1 cellular context compared by ENCODE assay signal in genomic region chr10:50739618-50740350, GRCh38.
A peak's percentile ranks its signal among the peaks of the same experiment; 100 is the strongest.
TF ChIP-seq lines count a peak whose summit lies in the region.

ASAH2B (plus strand) TSS chr10:50739936; CDS start chr10:50745131, 5,195 bp downstream.

TF ChIP-seq in K562, 482 proteins besides CTCF, POLR2A, EP300 and RAD21 (continued from another document and continues in another):
- peak; percentile 74; the same call in 1 of the 2 replicates for TF ChIP-seq THAP7 (CRISPR knock-in tag; IDR thresholded peaks at IDR 0.05)
- no peak for TF ChIP-seq KDM2B (CRISPR knock-in tag; IDR thresholded peaks at IDR 0.05)
- TF ChIP-seq ATF1 (CRISPR knock-in tag; IDR thresholded peaks at IDR 0.05) = peak; percentile 73
- TF ChIP-seq ATF1 (tag; IDR thresholded peaks at IDR 0.05) = peak; percentile 88
- TF ChIP-seq, protein P1, sequence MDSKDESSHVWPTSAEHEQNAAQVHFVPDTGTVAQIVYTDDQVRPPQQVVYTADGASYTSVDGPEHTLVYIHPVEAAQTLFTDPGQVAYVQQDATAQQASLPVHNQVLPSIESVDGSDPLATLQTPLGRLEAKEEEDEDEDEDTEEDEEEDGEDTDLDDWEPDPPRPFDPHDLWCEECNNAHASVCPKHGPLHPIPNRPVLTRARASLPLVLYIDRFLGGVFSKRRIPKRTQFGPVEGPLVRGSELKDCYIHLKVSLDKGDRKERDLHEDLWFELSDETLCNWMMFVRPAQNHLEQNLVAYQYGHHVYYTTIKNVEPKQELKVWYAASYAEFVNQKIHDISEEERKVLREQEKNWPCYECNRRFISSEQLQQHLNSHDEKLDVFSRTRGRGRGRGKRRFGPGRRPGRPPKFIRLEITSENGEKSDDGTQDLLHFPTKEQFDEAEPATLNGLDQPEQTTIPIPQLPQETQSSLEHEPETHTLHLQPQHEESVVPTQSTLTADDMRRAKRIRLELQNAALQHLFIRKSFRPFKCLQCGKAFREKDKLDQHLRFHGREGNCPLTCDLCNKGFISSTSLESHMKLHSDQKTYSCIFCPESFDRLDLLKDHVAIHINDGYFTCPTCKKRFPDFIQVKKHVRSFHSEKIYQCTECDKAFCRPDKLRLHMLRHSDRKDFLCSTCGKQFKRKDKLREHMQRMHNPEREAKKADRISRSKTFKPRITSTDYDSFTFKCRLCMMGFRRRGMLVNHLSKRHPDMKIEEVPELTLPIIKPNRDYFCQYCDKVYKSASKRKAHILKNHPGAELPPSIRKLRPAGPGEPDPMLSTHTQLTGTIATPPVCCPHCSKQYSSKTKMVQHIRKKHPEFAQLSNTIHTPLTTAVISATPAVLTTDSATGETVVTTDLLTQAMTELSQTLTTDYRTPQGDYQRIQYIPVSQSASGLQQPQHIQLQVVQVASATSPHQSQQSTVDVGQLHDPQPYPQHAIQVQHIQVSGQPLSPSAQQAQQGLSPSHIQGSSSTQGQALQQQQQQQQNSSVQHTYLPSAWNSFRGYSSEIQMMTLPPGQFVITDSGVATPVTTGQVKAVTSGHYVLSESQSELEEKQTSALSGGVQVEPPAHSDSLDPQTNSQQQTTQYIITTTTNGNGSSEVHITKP (IDR thresholded peaks at IDR 0.05; ENCODE audit: partially characterized antibody) = no peak
- TF ChIP-seq WHSC1 (IDR thresholded peaks at IDR 0.05; ENCODE audit: low read length) = no peak
- TF ChIP-seq E2F3 (CRISPR knock-in tag; IDR thresholded peaks at IDR 0.05) = 0 out of 2 replicates have a peak, but pooled peaks have one; percentile 48
- TF ChIP-seq ETV5 (CRISPR knock-in tag; IDR thresholded peaks at IDR 0.05; ENCODE audit: low read depth) = 0 out of 2 replicates have a peak, but pooled peaks have one; percentile 37
- TF ChIP-seq ESRRB (CRISPR knock-in tag; IDR thresholded peaks at IDR 0.05; ENCODE audit: borderline replicate concordance) = no peak
- TF ChIP-seq ZEB2 (IDR thresholded peaks at IDR 0.05) = peak; percentile 75
- TF ChIP-seq MECOM (CRISPR knock-in tag; IDR thresholded peaks at IDR 0.05) = no peak
- TF ChIP-seq HNRNPK (IDR thresholded peaks at IDR 0.05; ENCODE audit: low read depth, low read length, poor library complexity, severe bottlenecking) = no peak
- peak; percentile 48; the same call in 1 of the 2 replicates for TF ChIP-seq SOX6 (IDR thresholded peaks at IDR 0.05)
- TF ChIP-seq GTF2F1 (IDR thresholded peaks at IDR 0.05; ENCODE audit: low read depth, low read length) = no peak
- 0 out of 2 replicates have a peak, but pooled peaks have one; percentile 27 for TF ChIP-seq HIVEP1 (CRISPR knock-in tag; IDR thresholded peaks at IDR 0.05)
- TF ChIP-seq CEBPB (tag; IDR thresholded peaks at IDR 0.05) = no peak
- no peak for TF ChIP-seq ZC3H11A (IDR thresholded peaks at IDR 0.05; ENCODE audit: low read depth, low read length)
- TF ChIP-seq ZNF175 (CRISPR knock-in tag; IDR thresholded peaks at IDR 0.05; ENCODE audit: low read depth) = 0 out of 2 replicates have a peak, but pooled peaks have one; percentile 2
- 0 out of 2 replicates have a peak, but pooled peaks have one; percentile 39 for TF ChIP-seq RB1 (IDR thresholded peaks at IDR 0.05; ENCODE audit: low read depth)
- TF ChIP-seq HDAC6 (IDR thresholded peaks at IDR 0.05; ENCODE audit: low read depth, low read length) = no peak
- no peak for TF ChIP-seq THAP12 (CRISPR knock-in tag; IDR thresholded peaks at IDR 0.05)
- TF ChIP-seq SREBF2 (CRISPR knock-in tag; IDR thresholded peaks at IDR 0.05) = no peak
- no peak for TF ChIP-seq FUS (optimal IDR thresholded peaks at IDR 0.05; ENCODE audit: low read depth, low read length)
- 0 out of 4 replicates have a peak, but pooled peaks of 1 of the 2 experiments have one; percentile 49 for TF ChIP-seq BCLAF1 (IDR thresholded peaks at IDR 0.05; ENCODE audit: borderline replicate concordance in 1 of 2, control insufficient read depth in 1 of 2, low read depth in 2 of 2, low read length in 1 of 2)
- peak; percentile 59 for TF ChIP-seq RFX1 (IDR thresholded peaks at IDR 0.05)
- peak; percentile 87; the same call in 1 of the 2 replicates for TF ChIP-seq SRSF1 (IDR thresholded peaks at IDR 0.05; ENCODE audit: low read depth, low read length)
- peak; percentile 10 for TF ChIP-seq NEUROD1 (IDR thresholded peaks at IDR 0.05; ENCODE audit: borderline replicate concordance, low read depth, low read length, partially characterized antibody)
- no peak for TF ChIP-seq ZNF609 (CRISPR knock-in tag; IDR thresholded peaks at IDR 0.05; ENCODE audit: borderline replicate concordance)
- TF ChIP-seq C11orf30 (IDR thresholded peaks at IDR 0.05; ENCODE audit: low read depth) = peak; percentile 96
- TF ChIP-seq NFRKB (IDR thresholded peaks at IDR 0.05; ENCODE audit: low read depth) = 0 out of 2 replicates have a peak, but pooled peaks have one; percentile 58
- no peak for TF ChIP-seq SMARCB1 (IDR thresholded peaks at IDR 0.05; ENCODE audit: insufficient read length, low read depth)
- peak; percentile 64 to 76; a peak in 2 of 4 replicates for TF ChIP-seq MAZ (CRISPR knock-in tag; conservative IDR thresholded peaks at IDR 0.05 in 1 of 2, IDR thresholded peaks at IDR 0.05 in 1 of 2)
- TF ChIP-seq, protein P2, sequence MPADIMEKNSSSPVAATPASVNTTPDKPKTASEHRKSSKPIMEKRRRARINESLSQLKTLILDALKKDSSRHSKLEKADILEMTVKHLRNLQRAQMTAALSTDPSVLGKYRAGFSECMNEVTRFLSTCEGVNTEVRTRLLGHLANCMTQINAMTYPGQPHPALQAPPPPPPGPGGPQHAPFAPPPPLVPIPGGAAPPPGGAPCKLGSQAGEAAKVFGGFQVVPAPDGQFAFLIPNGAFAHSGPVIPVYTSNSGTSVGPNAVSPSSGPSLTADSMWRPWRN (IDR thresholded peaks at IDR 0.05; ENCODE audit: low read depth) = no peak
- TF ChIP-seq EHMT2 (IDR thresholded peaks at IDR 0.05) = peak; percentile 70; the same call in 1 of the 2 replicates
- TF ChIP-seq ARID2 (IDR thresholded peaks at IDR 0.05) = no peak
- TF ChIP-seq TFAP4 (CRISPR knock-in tag; IDR thresholded peaks at IDR 0.05; ENCODE audit: borderline replicate concordance) = peak; percentile 96
- peak; percentile 91 for TF ChIP-seq HNRNPLL (IDR thresholded peaks at IDR 0.05; ENCODE audit: low read depth, low read length, poor library complexity, severe bottlenecking)
- TF ChIP-seq YY1 (IDR thresholded peaks at IDR 0.05; ENCODE audit: borderline replicate concordance in 1 of 3, control insufficient read depth in 1 of 3, extremely low read depth in 1 of 3, insufficient read depth in 3 of 3, insufficient read length in 1 of 3, insufficient replicate concordance in 2 of 3, low read depth in 1 of 3, low read length in 2 of 3) = peak in 2 of 3 experiments; percentile 10 to 42
- no peak for TF ChIP-seq DDX20 (tag; IDR thresholded peaks at IDR 0.05; ENCODE audit: low read depth)
- no peak for TF ChIP-seq ZNF140 (CRISPR knock-in tag; IDR thresholded peaks at IDR 0.05)
- TF ChIP-seq PML (IDR thresholded peaks at IDR 0.05; ENCODE audit: low read length) = 0 out of 2 replicates have a peak, but pooled peaks have one; percentile 60
- TF ChIP-seq ZNF23 (CRISPR knock-in tag; IDR thresholded peaks at IDR 0.05) = no peak
- TF ChIP-seq PKNOX1 (IDR thresholded peaks at IDR 0.05) = peak; percentile 43; the same call in 1 of the 2 replicates
- 0 out of 2 replicates have a peak, but pooled peaks have one; percentile 24 for TF ChIP-seq MXI1 (IDR thresholded peaks at IDR 0.05; ENCODE audit: low read depth, low read length)
- TF ChIP-seq PHF20 (IDR thresholded peaks at IDR 0.05; ENCODE audit: partially characterized antibody) = peak; percentile 92
- TF ChIP-seq, protein P3, sequence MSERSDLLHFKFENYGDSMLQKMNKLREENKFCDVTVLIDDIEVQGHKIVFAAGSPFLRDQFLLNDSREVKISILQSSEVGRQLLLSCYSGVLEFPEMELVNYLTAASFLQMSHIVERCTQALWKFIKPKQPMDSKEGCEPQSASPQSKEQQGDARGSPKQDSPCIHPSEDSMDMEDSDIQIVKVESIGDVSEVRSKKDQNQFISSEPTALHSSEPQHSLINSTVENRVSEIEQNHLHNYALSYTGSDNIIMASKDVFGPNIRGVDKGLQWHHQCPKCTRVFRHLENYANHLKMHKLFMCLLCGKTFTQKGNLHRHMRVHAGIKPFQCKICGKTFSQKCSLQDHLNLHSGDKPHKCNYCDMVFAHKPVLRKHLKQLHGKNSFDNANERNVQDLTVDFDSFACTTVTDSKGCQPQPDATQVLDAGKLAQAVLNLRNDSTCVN (CRISPR knock-in tag; IDR thresholded peaks at IDR 0.05) = peak; percentile 67; the same call in 1 of the 2 replicates
